14 cellular contexts compared by ENCODE assay signal in genomic region chr10:113139695-113140094, GRCh38.
A peak's percentile ranks its signal among the peaks of the same experiment; 100 is the strongest.
DNase-seq lines count a peak whose midpoint lies in the region; TF ChIP-seq lines count a peak whose summit lies in the region.
"Had no signal": no experiment of that assay in that cellular context is flagged by ENCODE, and none has a peak within 500 bp of the region (broad histone marks: within the 10 kb centered on the region; RNA-seq: fewer than 3 reads in every experiment).

No MANE protein-coding gene starts in this region.

- no peaks in the 10 kb centered on the region for H3K9me3 ChIP-seq in Peyer's patch
- H3K9me3 ChIP-seq: transverse colon had no signal

- H3K27ac ChIP-seq in Peyer's patch: no peak overlapping the region

- TF ChIP-seq POLR2A in Peyer's patch (IDR thresholded peaks at IDR 0.05): no peak

- H3K4me3 Mint-ChIP-seq in type B pancreatic cell: no peak overlapping the region

- no peaks in the 10 kb centered on the region for H3K4me1 ChIP-seq in Peyer's patch

- H3K27me3 Mint-ChIP-seq in type B pancreatic cell: no peaks in the 10 kb centered on the region

- TF ChIP-seq CTCF in fibroblast of mammary gland (conservative IDR thresholded peaks at IDR 0.05; ENCODE audit: control insufficient read depth, insufficient read depth, low read depth, low read length) (peak; percentile 47), type B pancreatic cell (conservative IDR thresholded peaks at IDR 0.05) (peak; percentile 47), Peyer's patch (IDR thresholded peaks at IDR 0.05) (no peak)

- peaks cover 23% of the 10 kb centered on the region for H3K4me1 Mint-ChIP-seq in type B pancreatic cell (ENCODE audit: unreplicated experiment)

- peak overlapping the region; percentile 33 for H3K27ac Mint-ChIP-seq in type B pancreatic cell

- no peaks in the 10 kb centered on the region for H3K27me3 ChIP-seq in Peyer's patch
- H3K27me3 ChIP-seq: transverse colon had no signal

- peaks cover 0 to 39% (median 0%) of the 10 kb centered on the region in 3 donors for H3K36me3 ChIP-seq in Peyer's patch

- peaks cover 25% of the 10 kb centered on the region for H3K36me3 Mint-ChIP-seq in type B pancreatic cell

- H3K4me3 ChIP-seq in fibroblast of mammary gland (ENCODE audit: control insufficient read depth, low read depth, low read length) (no peak overlapping the region), Peyer's patch (no peak overlapping the region)
- H3K4me3 ChIP-seq: transverse colon had no signal

- DNase-seq in NCI-H82 (lab: John Stamatoyannopoulos, UW) (peak; percentile 60), NCI-H82 treated with DMSO at 0.1 percent for 48 hours (lab: John Stamatoyannopoulos, UW; ENCODE audit: unreplicated experiment) (no peak), SK-N-DZ (ENCODE audit: low spot score) (peak; percentile 34), fibroblast of mammary gland (ENCODE audit: low read depth) (peak; percentile 37), type B pancreatic cell (ENCODE audit: extremely low spot score, unreplicated experiment) (no peak), Peyer's patch (no peak), NCI-H1694 (lab: John Stamatoyannopoulos, UW) (no peak), NCI-H526 (lab: John Stamatoyannopoulos, UW) (no peak)
- DNase-seq: amniotic stem cell; NCI-H1105; NK-92 treated with Interleukin-12 subunit alpha and Interleukin-12 subunit beta, amount 100 ng/mL, for 24 hours; retina; T-helper 2 cell; transverse colon had no signal

- H3K9me3 Mint-ChIP-seq in type B pancreatic cell: no peaks in the 10 kb centered on the region

Comparison
In these comparisons a context has a peak if more than half of its experiments do, and no peak if none do; other contexts are left out.
1. DNase-seq: peak in NCI-H82 (single experiment), SK-N-DZ (single experiment) and fibroblast of mammary gland (single experiment); none in NCI-H82 treated with DMSO at 0.1 percent for 48 hours (single experiment), type B pancreatic cell (single experiment), Peyer's patch (0 of 3), NCI-H1694 (single experiment) and NCI-H526 (0 of 2).
2. CTCF ChIP-seq: peak in fibroblast of mammary gland (single experiment) and type B pancreatic cell (single experiment); none in Peyer's patch (0 of 6).